23 cellular contexts compared by ENCODE assay signal in the genomic region with DNA sequence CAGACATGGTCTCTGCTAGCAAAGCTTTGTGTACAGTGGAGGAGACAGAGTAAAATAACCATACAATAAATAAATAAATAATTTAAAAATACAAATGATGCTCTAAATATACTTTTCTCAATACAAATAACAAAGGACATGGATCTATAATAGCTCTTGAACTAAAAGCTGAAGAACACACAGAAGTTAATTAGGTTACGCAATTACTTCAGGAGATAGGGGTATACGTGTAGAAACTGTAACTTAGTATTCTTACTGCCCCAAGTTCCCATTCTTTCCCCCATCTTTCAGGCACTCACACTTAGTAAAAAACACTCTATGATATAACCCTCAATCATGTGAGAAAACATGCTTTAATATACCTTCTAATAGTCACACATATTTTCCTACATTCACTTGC. TPM values are rescaled to one million over a fixed set of nuclear protein-coding genes. Genes with fewer than 3 reads are reported as not detected.
"Had no signal": no experiment of that assay in that cellular context is flagged by ENCODE, and none has a peak within 500 bp of the region (broad histone marks: within the 10 kb centered on the region; RNA-seq: fewer than 3 reads in every experiment).

No MANE protein-coding gene starts in this region.

- H3K4me1 ChIP-seq: SJCRH30 had no signal

- H3K4me3 ChIP-seq: SJCRH30 had no signal

- ATAC-seq: SK-N-SH treated with all-trans-retinoic acid at 6 μM for 48 hours had no signal

- H3K27me3 ChIP-seq: SJCRH30 had no signal

- H3K4me3 Mint-ChIP-seq: IgD-negative memory B cell had no signal

- DNase-seq: Kasumi-1, KG1, MM.1S, NCI-H1092 treated with DMSO at 0.1 percent for 48 hours, NCI-H1436, NCI-H187, NCI-H2029, NCI-H2081 treated with DMSO at 0.1 percent for 48 hours, NCI-H2171, NCI-H226, NCI-H446, NCI-H510A, NCI-H524 treated with DMSO at 0.1 percent for 48 hours, NCI-H69, NCI-H774, Right ventricle myocardium superior, RPMI8226, SJCRH30 had no signal

- H3K27me3 Mint-ChIP-seq: IgD-negative memory B cell had no signal

- H3K27ac Mint-ChIP-seq: IgD-negative memory B cell had no signal

- H3K36me3 ChIP-seq: SJCRH30 had no signal

- H3K9me3 Mint-ChIP-seq: IgD-negative memory B cell had no signal

- FAIRE-seq: RCC 7860 had no signal

- H3K27ac ChIP-seq: SJCRH30 had no signal

- H3K9me3 ChIP-seq: SJCRH30 had no signal

RNA-seq across cellular contexts. Expression of a gene that starts 44.2 kb away (rescaled TPM):
- total RNA-seq: M059J; Right ventricle myocardium superior; T-helper 1 cell treated with Interleukin-12 subunit alpha and Interleukin-12 subunit beta and Interleukin-4 antibody, amounts not matched to agents 30 ng/mL and 1 ng/mL, for 36 hours had no signal
- polyA plus RNA-seq: IgD-negative memory B cell had no signal
